In genomic region chr12:43333650-43334043, GRCh38 we compare ENCODE assay signal across 22 cellular contexts.
"Had no signal": no experiment of that assay in that cellular context is flagged by ENCODE, and none has a peak within 500 bp of the region (broad histone marks: within the 10 kb centered on the region; RNA-seq: fewer than 3 reads in every experiment).

No MANE protein-coding gene starts in this region.

- H3K4me3 ChIP-seq: adrenal gland, breast epithelium had no signal

- H3K36me3 Mint-ChIP-seq: activated naive CD8-positive, alpha-beta T cell treated with anti-CD3 and anti-CD28 coated beads, Interleukin-2, amount 10 ng/mL, durations not matched to agents 7 days and 5 days had no signal

- H3K4me1 Mint-ChIP-seq: activated naive CD8-positive, alpha-beta T cell treated with anti-CD3 and anti-CD28 coated beads, Interleukin-2, amount 10 ng/mL, durations not matched to agents 7 days and 5 days had no signal

- H3K27ac ChIP-seq: adrenal gland, breast epithelium, KMS-11 had no signal

- H3K4me3 Mint-ChIP-seq: activated CD8-positive, alpha-beta T cell treated with anti-CD3 and anti-CD28 coated beads, Interleukin-2, amount 10 ng/mL, durations not matched to agents 7 days and 5 days; activated naive CD8-positive, alpha-beta T cell treated with anti-CD3 and anti-CD28 coated beads, Interleukin-2, amount 10 ng/mL, durations not matched to agents 7 days and 5 days; T-helper 1 cell treated with Interleukin-12 subunit alpha and Interleukin-12 subunit beta and Interleukin-4 antibody, amounts not matched to agents 30 μg/mL and 1 μg/mL, for 36 hours; WTC11 had no signal

- H3K4me1 ChIP-seq: breast epithelium had no signal

- H3K9me3 Mint-ChIP-seq: T-helper 1 cell treated with Interleukin-12 subunit alpha and Interleukin-12 subunit beta and Interleukin-4 antibody, amounts not matched to agents 30 μg/mL and 1 μg/mL, for 36 hours had no signal

- H3K36me3 ChIP-seq: adrenal gland, breast epithelium had no signal

- H3K9me3 ChIP-seq: adrenal gland, breast epithelium had no signal

- H3K27ac Mint-ChIP-seq: activated CD8-positive, alpha-beta T cell treated with anti-CD3 and anti-CD28 coated beads, Interleukin-2, amount 10 ng/mL, durations not matched to agents 7 days and 5 days; activated naive CD8-positive, alpha-beta T cell treated with anti-CD3 and anti-CD28 coated beads, Interleukin-2, amount 10 ng/mL, durations not matched to agents 7 days and 5 days; T-helper 1 cell treated with Interleukin-12 subunit alpha and Interleukin-12 subunit beta and Interleukin-4 antibody, amounts not matched to agents 30 μg/mL and 1 μg/mL, for 36 hours; WTC11 had no signal

- DNase-seq: activated CD4-positive, alpha-beta T cell treated with anti-CD3 and anti-CD28 coated beads for 48 hours; activated CD4-positive, alpha-beta T cell treated with anti-CD3 and anti-CD28 coated beads, Interleukin-2, amount 50 U/mL, for 4 hours; activated CD4-positive, CD25-positive, alpha-beta regulatory T cell treated with anti-CD3 and anti-CD28 coated beads, Interleukin-2, amount 50 U/mL, for 72 hours; activated CD8-positive, alpha-beta memory T cell treated with anti-CD3 and anti-CD28 coated beads, Interleukin-2, amount 50 U/mL, for 48 hours; activated CD8-positive, alpha-beta T cell treated with anti-CD3 and anti-CD28 coated beads, Interleukin-2, amount 10 ng/mL, durations not matched to agents 7 days and 5 days; activated naive CD4-positive, alpha-beta T cell treated with anti-CD3 and anti-CD28 coated beads, Interleukin-2, amount 50 U/mL, for 16 hours; activated naive CD8-positive, alpha-beta T cell treated with anti-CD3 and anti-CD28 coated beads, Interleukin-2, amount 10 ng/mL, durations not matched to agents 7 days and 5 days; activated T-cell treated with anti-CD3 and anti-CD28 coated beads, Interleukin-2, amount 50 U/mL, for 1 hour; adrenal gland; anterior cingulate cortex; central memory CD4-positive, alpha-beta T cell; NCI-H1092; NCI-H1436; NCI-H187; NCI-H2081; NCI-H510A treated with DMSO at 0.1 percent for 48 hours; NCI-H82; RPMI8226 had no signal

- H3K27me3 Mint-ChIP-seq: activated naive CD8-positive, alpha-beta T cell treated with anti-CD3 and anti-CD28 coated beads, Interleukin-2, amount 10 ng/mL, durations not matched to agents 7 days and 5 days had no signal

- H3K27me3 ChIP-seq: adrenal gland, breast epithelium had no signal
